Comparison of ENCODE assay signal across 20 cellular contexts in genomic region chr6:25576920-25577319, GRCh38.
DNase-seq lines count a peak whose midpoint lies in the region; ATAC-seq and TF ChIP-seq lines count a peak whose summit lies in the region.
"Had no signal": no experiment of that assay in that cellular context is flagged by ENCODE, and none has a peak within 500 bp of the region (broad histone marks: within the 10 kb centered on the region; RNA-seq: fewer than 3 reads in every experiment).

No MANE protein-coding gene starts in this region.

- DNase-seq in GM23248, result peak; percentile 6
- peak; percentile 8 for DNase-seq in astrocyte of the cerebellum (ENCODE audit: low read depth)
- peak; percentile 28 for DNase-seq in glutamatergic neuron
- no peak for DNase-seq in progenitor cell of endocrine pancreas (ENCODE audit: low spot score, unreplicated experiment)
- no peak for DNase-seq in left lobe of liver (ENCODE audit: low spot score)
- no peak for DNase-seq in posterior vena cava (ENCODE audit: low spot score)
- DNase-seq in activated T-helper 1 cell treated with anti-CD3 and anti-CD28 coated beads, Interleukin-12 subunit alpha, Interleukin-12 subunit beta, Interleukin-2, Interleukin-4 antibody, amounts not matched to agents 30 ng/mL and 10 ng/mL and 1 ng/mL, durations not matched to agents 14 hours and 24 hours and 36 hours (ENCODE audit: low spot score), result no peak
- DNase-seq: activated CD8-positive, alpha-beta T cell treated with anti-CD3 and anti-CD28 coated beads for 36 hours; activated naive CD4-positive, alpha-beta T cell treated with Interleukin-2 at 50 U/mL for 16 hours; Caco-2; NCI-H1105; NCI-H2081; NCI-H526; ovary; stimulated activated CD4-positive, alpha-beta T cell treated with anti-CD3 and anti-CD28 coated beads, Interleukin-4, amount 100 ng/mL, for 1 hour; upper lobe of left lung had no signal

- no peaks in the 10 kb centered on the region for H3K79me2 ChIP-seq in GM23248 (ENCODE audit: insufficient read depth)

- H3K4me3 Mint-ChIP-seq in glutamatergic neuron (ENCODE audit: unreplicated experiment), result peak overlapping the region; percentile 36
- no peak overlapping the region for H3K4me3 Mint-ChIP-seq in progenitor cell of endocrine pancreas (ENCODE audit: low read depth)
- no peak overlapping the region for H3K4me3 Mint-ChIP-seq in activated T-helper 1 cell treated with anti-CD3 and anti-CD28 coated beads, Interleukin-12 subunit alpha, Interleukin-12 subunit beta, Interleukin-2, Interleukin-4 antibody, amounts not matched to agents 30 ng/mL and 10 ng/mL and 1 ng/mL, durations not matched to agents 14 hours and 24 hours and 36 hours
- H3K4me3 Mint-ChIP-seq: activated CD8-positive, alpha-beta T cell treated with anti-CD3 and anti-CD28 coated beads for 36 hours had no signal

- H3K27ac ChIP-seq in GM23248, result no peak overlapping the region
- H3K27ac ChIP-seq: ascending aorta, coronary artery, ovary, upper lobe of left lung had no signal

- 53 to 55% methylated on average over 2 of the region's 2 CpGs for WGBS in GM23248 (ENCODE audit: low coverage in 1 of 2, low lambda C conversion rate in 2 of 2, missing lambda C conversion rate in 2 of 2), 2 experiments

- no peaks in the 10 kb centered on the region for H3K9me2 ChIP-seq in GM23248 (ENCODE audit: insufficient read depth)

- intact Hi-C loops in posterior vena cava (cut with DNase I), result no loop called here
- intact Hi-C loops in activated T-helper 1 cell treated with anti-CD3 and anti-CD28 coated beads, Interleukin-12 subunit alpha, Interleukin-12 subunit beta, Interleukin-2, Interleukin-4 antibody, amounts not matched to agents 30 ng/mL and 10 ng/mL and 1 ng/mL, durations not matched to agents 14 hours and 24 hours and 36 hours (cut with micrococcal nuclease), result no loop called here

- H3K4me1 Mint-ChIP-seq in glutamatergic neuron (ENCODE audit: low read depth, unreplicated experiment), result peaks cover 12% of the 10 kb centered on the region
- peaks cover 29% of the 10 kb centered on the region for H3K4me1 Mint-ChIP-seq in progenitor cell of endocrine pancreas (ENCODE audit: low read depth)
- peaks cover 18% of the 10 kb centered on the region for H3K4me1 Mint-ChIP-seq in activated T-helper 1 cell treated with anti-CD3 and anti-CD28 coated beads, Interleukin-12 subunit alpha, Interleukin-12 subunit beta, Interleukin-2, Interleukin-4 antibody, amounts not matched to agents 30 ng/mL and 10 ng/mL and 1 ng/mL, durations not matched to agents 14 hours and 24 hours and 36 hours (ENCODE audit: low read depth)

- TF ChIP-seq CTCF in astrocyte of the cerebellum (IDR thresholded peaks at IDR 0.05; ENCODE audit: low read depth, low read length, missing control alignments) (no peak), glutamatergic neuron (IDR thresholded peaks at IDR 0.05; ENCODE audit: partially characterized antibody, unreplicated experiment) (no peak), progenitor cell of endocrine pancreas (IDR thresholded peaks at IDR 0.05; ENCODE audit: unreplicated experiment) (no peak)

- no peaks in the 10 kb centered on the region for H3K4me1 ChIP-seq in GM23248 (ENCODE audit: insufficient read depth)
- H3K4me1 ChIP-seq: ascending aorta, Caco-2, upper lobe of left lung had no signal

- H3K9me3 ChIP-seq in GM23248 (ENCODE audit: low read depth), result no peaks in the 10 kb centered on the region
- H3K9me3 ChIP-seq: ascending aorta, Caco-2, ovary, upper lobe of left lung had no signal

- no peaks in the 10 kb centered on the region for H3F3A ChIP-seq in GM23248 (ENCODE audit: insufficient read depth)

- ATAC-seq in left lobe of liver, result no peak
- ATAC-seq: activated CD4-positive, CD25-positive, alpha-beta regulatory T cell treated with anti-CD3 and anti-CD28 coated beads, Interleukin-2, amount 50 U/mL, for 24 hours; activated CD8-positive, alpha-beta T cell treated with anti-CD3 and anti-CD28 coated beads for 36 hours had no signal

- no peaks in the 10 kb centered on the region for H3K27me3 ChIP-seq in GM23248 (replicated peaks; ENCODE audit: insufficient read depth)
- H3K27me3 ChIP-seq: ascending aorta, ovary, upper lobe of left lung had no signal

- in situ Hi-C loops in GM23248 (cut with MboI), result no loop called here
- in situ Hi-C loops in astrocyte of the cerebellum (cut with HindIII; ENCODE audit: low sequenced_read_pairs), result no loop called here

- no peak overlapping the region for H3K9ac ChIP-seq in GM23248

- H4K20me1 ChIP-seq in GM23248 (ENCODE audit: insufficient read depth), result no peaks in the 10 kb centered on the region

- no peak overlapping the region for H3K4me3 ChIP-seq in GM23248
- H3K4me3 ChIP-seq in astrocyte of the cerebellum (ENCODE audit: low read depth, low read length), result no peak overlapping the region
- H3K4me3 ChIP-seq: ascending aorta, coronary artery, lung, ovary, upper lobe of left lung had no signal

- H3K36me3 Mint-ChIP-seq in glutamatergic neuron (ENCODE audit: unreplicated experiment) (no peaks in the 10 kb centered on the region), progenitor cell of endocrine pancreas (ENCODE audit: insufficient read depth) (peaks cover 16% of the 10 kb centered on the region)
- H3K36me3 Mint-ChIP-seq in activated T-helper 1 cell treated with anti-CD3 and anti-CD28 coated beads, Interleukin-12 subunit alpha, Interleukin-12 subunit beta, Interleukin-2, Interleukin-4 antibody, amounts not matched to agents 30 ng/mL and 10 ng/mL and 1 ng/mL, durations not matched to agents 14 hours and 24 hours and 36 hours (ENCODE audit: low read depth), result peaks cover 4% of the 10 kb centered on the region

- H3K27me3 Mint-ChIP-seq in glutamatergic neuron (ENCODE audit: unreplicated experiment) (no peaks in the 10 kb centered on the region), progenitor cell of endocrine pancreas (no peaks in the 10 kb centered on the region)
- peaks cover 3% of the 10 kb centered on the region for H3K27me3 Mint-ChIP-seq in activated T-helper 1 cell treated with anti-CD3 and anti-CD28 coated beads, Interleukin-12 subunit alpha, Interleukin-12 subunit beta, Interleukin-2, Interleukin-4 antibody, amounts not matched to agents 30 ng/mL and 10 ng/mL and 1 ng/mL, durations not matched to agents 14 hours and 24 hours and 36 hours (ENCODE audit: insufficient read depth)
- H3K27me3 Mint-ChIP-seq: activated CD8-positive, alpha-beta T cell treated with anti-CD3 and anti-CD28 coated beads for 36 hours had no signal

- H3K9me3 Mint-ChIP-seq in glutamatergic neuron (ENCODE audit: unreplicated experiment) (no peaks in the 10 kb centered on the region), progenitor cell of endocrine pancreas (ENCODE audit: low read depth) (no peaks in the 10 kb centered on the region)
- H3K9me3 Mint-ChIP-seq in activated T-helper 1 cell treated with anti-CD3 and anti-CD28 coated beads, Interleukin-12 subunit alpha, Interleukin-12 subunit beta, Interleukin-2, Interleukin-4 antibody, amounts not matched to agents 30 ng/mL and 10 ng/mL and 1 ng/mL, durations not matched to agents 14 hours and 24 hours and 36 hours, result no peaks in the 10 kb centered on the region
- H3K9me3 Mint-ChIP-seq: activated CD8-positive, alpha-beta T cell treated with anti-CD3 and anti-CD28 coated beads for 36 hours had no signal

- H3K27ac Mint-ChIP-seq in glutamatergic neuron (ENCODE audit: unreplicated experiment) (peak overlapping the region; percentile 86), progenitor cell of endocrine pancreas (peak overlapping the region; percentile 1)
- no peak overlapping the region for H3K27ac Mint-ChIP-seq in activated T-helper 1 cell treated with anti-CD3 and anti-CD28 coated beads, Interleukin-12 subunit alpha, Interleukin-12 subunit beta, Interleukin-2, Interleukin-4 antibody, amounts not matched to agents 30 ng/mL and 10 ng/mL and 1 ng/mL, durations not matched to agents 14 hours and 24 hours and 36 hours
- H3K27ac Mint-ChIP-seq: activated CD8-positive, alpha-beta T cell treated with anti-CD3 and anti-CD28 coated beads for 36 hours had no signal

- H3K4me2 ChIP-seq in GM23248 (ENCODE audit: unreplicated experiment), result no peak overlapping the region

- no peaks in the 10 kb centered on the region for H3K36me3 ChIP-seq in GM23248 (ENCODE audit: low read depth)
- H3K36me3 ChIP-seq: ovary, upper lobe of left lung had no signal

- no peak overlapping the region for H2AFZ ChIP-seq in GM23248

Comparison
In these comparisons a context has a peak if more than half of its experiments do, and no peak if none do; other contexts are left out.
1. DNase-seq: peak in GM23248 (single experiment), astrocyte of the cerebellum (single experiment) and glutamatergic neuron (single experiment); none in progenitor cell of endocrine pancreas (single experiment), left lobe of liver (single experiment), posterior vena cava (single experiment) and activated T-helper 1 cell treated with anti-CD3 and anti-CD28 coated beads, Interleukin-12 subunit alpha, Interleukin-12 subunit beta, Interleukin-2, Interleukin-4 antibody, amounts not matched to agents 30 ng/mL and 10 ng/mL and 1 ng/mL, durations not matched to agents 14 hours and 24 hours and 36 hours (single experiment).